In genomic region chr19:31913103-31913710, GRCh38 we compare ENCODE assay signal across 22 cellular contexts.
"Had no signal": no experiment of that assay in that cellular context is flagged by ENCODE, and none has a peak within 500 bp of the region (broad histone marks: within the 10 kb centered on the region; RNA-seq: fewer than 3 reads in every experiment).

No MANE protein-coding gene starts in this region.

- DNase-seq: effector memory CD4-positive, alpha-beta T cell; gastrocnemius medialis; heart right ventricle; hypothalamus; left ventricle myocardium inferior; lower lobe of right lung; naive B cell; psoas muscle; retina; right lobe of liver; spleen; stimulated activated CD4-positive, alpha-beta T cell treated with anti-CD3 and anti-CD28 coated beads, Interleukin-15, amount 100 ng/mL, for 24 hours; stimulated activated CD4-positive, alpha-beta T cell treated with anti-CD3 and anti-CD28 coated beads, Interleukin-1b, Interleukin-23, amount 100 ng/mL, for 48 hours; stimulated activated CD4-positive, alpha-beta T cell treated with anti-CD3 and anti-CD28 coated beads, Interleukin-4, amount 100 ng/mL, for 24 hours; stimulated activated naive CD8-positive, alpha-beta T cell treated with anti-CD3 and anti-CD28 coated beads, Interleukin-15, amount 100 ng/mL, for 72 hours; testis; upper lobe of right lung had no signal

- H3K9me3 ChIP-seq: gastrocnemius medialis, heart right ventricle, left ventricle myocardium inferior, lower lobe of right lung, neutrophil, psoas muscle, right lobe of liver, spleen, testis, tibial nerve, upper lobe of right lung had no signal

- H3K4me3 ChIP-seq: gastrocnemius medialis, heart right ventricle, left ventricle myocardium inferior, lower lobe of right lung, psoas muscle, right lobe of liver, spleen, testis, tibial nerve, upper lobe of right lung had no signal

- H3K27me3 Mint-ChIP-seq: memory B cell; naive B cell; stimulated activated memory B cell treated with anti-CD40 and anti-IgM and Interleukin-4, amounts not matched to agents 10 μg/mL and 1 μg/mL and 100 μg/mL, for 72 hours; stimulated activated naive CD8-positive, alpha-beta T cell treated with anti-CD3 and anti-CD28 coated beads, Interleukin-15, amount 100 ng/mL, for 72 hours had no signal

- H3K27ac Mint-ChIP-seq: memory B cell; naive B cell; nephron; stimulated activated memory B cell treated with anti-CD40 and anti-IgM and Interleukin-4, amounts not matched to agents 10 μg/mL and 1 μg/mL and 100 μg/mL, for 72 hours; stimulated activated naive CD8-positive, alpha-beta T cell treated with anti-CD3 and anti-CD28 coated beads, Interleukin-15, amount 100 ng/mL, for 72 hours had no signal

- H3K4me1 ChIP-seq: gastrocnemius medialis, lower lobe of right lung, psoas muscle, right lobe of liver, spleen, tibial nerve, upper lobe of right lung had no signal

- H3K4me3 Mint-ChIP-seq: memory B cell; naive B cell; nephron; stimulated activated memory B cell treated with anti-CD40 and anti-IgM and Interleukin-4, amounts not matched to agents 10 μg/mL and 1 μg/mL and 100 μg/mL, for 72 hours; stimulated activated naive CD8-positive, alpha-beta T cell treated with anti-CD3 and anti-CD28 coated beads, Interleukin-15, amount 100 ng/mL, for 72 hours had no signal

- H3K4me1 Mint-ChIP-seq: memory B cell; naive B cell; stimulated activated memory B cell treated with anti-CD40 and anti-IgM and Interleukin-4, amounts not matched to agents 10 μg/mL and 1 μg/mL and 100 μg/mL, for 72 hours; stimulated activated naive CD8-positive, alpha-beta T cell treated with anti-CD3 and anti-CD28 coated beads, Interleukin-15, amount 100 ng/mL, for 72 hours had no signal

- H3K36me3 ChIP-seq: gastrocnemius medialis, heart right ventricle, left ventricle myocardium inferior, lower lobe of right lung, neutrophil, right lobe of liver, spleen, tibial nerve, upper lobe of right lung had no signal

- H3K9me3 Mint-ChIP-seq: naive B cell; nephron; stimulated activated naive CD8-positive, alpha-beta T cell treated with anti-CD3 and anti-CD28 coated beads, Interleukin-15, amount 100 ng/mL, for 72 hours had no signal

- H3K36me3 Mint-ChIP-seq: memory B cell; naive B cell; stimulated activated memory B cell treated with anti-CD40 and anti-IgM and Interleukin-4, amounts not matched to agents 10 μg/mL and 1 μg/mL and 100 μg/mL, for 72 hours had no signal

- H3K27me3 ChIP-seq: gastrocnemius medialis, heart right ventricle, neutrophil, right lobe of liver, spleen, testis, tibial nerve, upper lobe of right lung had no signal

- H3K27ac ChIP-seq: gastrocnemius medialis, heart right ventricle, left ventricle myocardium inferior, lower lobe of right lung, neutrophil, psoas muscle, right lobe of liver, spleen, testis, tibial nerve, upper lobe of right lung had no signal
